In genomic region chr19:3451451-3451866, GRCh38 we compare ENCODE assay signal across 12 cellular contexts. TPM values are rescaled to one million over a fixed set of nuclear protein-coding genes. Genes with fewer than 3 reads are reported as not detected.
DNase-seq lines count a peak whose midpoint lies in the region; ATAC-seq and TF ChIP-seq lines count a peak whose summit lies in the region.
"Had no signal": no experiment of that assay in that cellular context is flagged by ENCODE, and none has a peak within 500 bp of the region (broad histone marks: within the 10 kb centered on the region; RNA-seq: fewer than 3 reads in every experiment).

No MANE protein-coding gene starts in this region.

- DNase-seq in mammary epithelial cell: no peak
- DNase-seq in left lung: no peak
- no peak for DNase-seq in stimulated activated CD4-positive, alpha-beta T cell treated with anti-CD3 and anti-CD28 coated beads, Interleukin-2, amount 100 ng/mL, for 24 hours
- DNase-seq in SK-N-DZ (ENCODE audit: low spot score): no peak
- DNase-seq in GOT3 (lab: John Stamatoyannopoulos, UW): no peak
- no peak for DNase-seq in foreskin melanocyte
- DNase-seq: NCI-H526 had no signal

- H4K20me1 ChIP-seq in mammary epithelial cell (ENCODE audit: insufficient read depth, low read length): no peaks in the 10 kb centered on the region

- peaks cover 0 to 44% of the 10 kb centered on the region in 2 experiments; a peak in 2 of 3 replicates for H3K36me3 ChIP-seq in HEK293 (ENCODE audit: control insufficient read depth in 2 of 2, insufficient read depth in 1 of 2, low read length in 2 of 2)
- H3K36me3 ChIP-seq in mammary epithelial cell (ENCODE audit: insufficient read depth, low read length): peaks cover 11% of the 10 kb centered on the region
- H3K36me3 ChIP-seq in left lung: peaks cover 0 to 98% of the 10 kb centered on the region in 2 donors

- H3K36me3 Mint-ChIP-seq in stimulated activated memory B cell treated with anti-CD40 and anti-IgM and Interleukin-4, amounts not matched to agents 10 μg/mL and 1 μg/mL and 100 μg/mL, for 72 hours: peaks cover 39% of the 10 kb centered on the region

- 87% methylated on average over 10 of the region's 10 CpGs for WGBS in mammary epithelial cell (ENCODE audit: low coverage, missing lambda C conversion rate)

- no peak overlapping the region for H2AFZ ChIP-seq in mammary epithelial cell (ENCODE audit: low read depth, low read length)

- H3K4me3 ChIP-seq in HEK293 (ENCODE audit: low read depth, low read length) (no peak overlapping the region), mammary epithelial cell (replicated peaks in 1 of 3; ENCODE audit: insufficient read depth in 1 of 3, low read depth in 2 of 3, low read length in 3 of 3) (no peak overlapping the region), left lung (no peak overlapping the region)

- H3K9me3 Mint-ChIP-seq in stimulated activated memory B cell treated with anti-CD40 and anti-IgM and Interleukin-4, amounts not matched to agents 10 μg/mL and 1 μg/mL and 100 μg/mL, for 72 hours: no peaks in the 10 kb centered on the region

- in situ Hi-C loops in mammary epithelial cell (cut with MboI; ENCODE audit: low sequenced_read_pairs in 2 of 2): no loop called here

- no peaks in the 10 kb centered on the region; the same call in 1 of the 2 replicates for H3K4me1 ChIP-seq in HEK293 (ENCODE audit: control insufficient read depth, insufficient read depth, low read length)
- peaks cover 8% of the 10 kb centered on the region for H3K4me1 ChIP-seq in mammary epithelial cell (ENCODE audit: insufficient read depth, low read length)
- H3K4me1 ChIP-seq in left lung: peaks cover 0 to 19% of the 10 kb centered on the region in 2 donors

- ATAC-seq in left lung: no peak
- ATAC-seq in stimulated activated memory B cell treated with anti-CD40 and anti-IgM and Interleukin-4, amounts not matched to agents 10 μg/mL and 1 μg/mL and 100 μg/mL, for 72 hours: no peak

- H3K27me3 ChIP-seq in mammary epithelial cell (ENCODE audit: insufficient read depth, low read length): no peaks in the 10 kb centered on the region
- H3K27me3 ChIP-seq in left lung: no peaks in the 10 kb centered on the region

- no peak for TF ChIP-seq CTCF in HEK293 (tag by site-specific recombination; IDR thresholded peaks at IDR 0.05)
- TF ChIP-seq CTCF in mammary epithelial cell (conservative IDR thresholded peaks at IDR 0.05 in 1 of 2, IDR thresholded peaks at IDR 0.05 in 1 of 2; ENCODE audit: extremely low read depth in 1 of 2, insufficient read depth in 1 of 2, low read depth in 1 of 2, low read length in 2 of 2): no peak
- no peak for TF ChIP-seq CTCF in left lung (IDR thresholded peaks at IDR 0.05)

- peak overlapping the region; percentile 61 for H3K27ac Mint-ChIP-seq in stimulated activated memory B cell treated with anti-CD40 and anti-IgM and Interleukin-4, amounts not matched to agents 10 μg/mL and 1 μg/mL and 100 μg/mL, for 72 hours

- peaks cover 7% of the 10 kb centered on the region for H3K4me1 Mint-ChIP-seq in stimulated activated memory B cell treated with anti-CD40 and anti-IgM and Interleukin-4, amounts not matched to agents 10 μg/mL and 1 μg/mL and 100 μg/mL, for 72 hours

- H3K4me3 Mint-ChIP-seq in stimulated activated memory B cell treated with anti-CD40 and anti-IgM and Interleukin-4, amounts not matched to agents 10 μg/mL and 1 μg/mL and 100 μg/mL, for 72 hours: no peak overlapping the region

- no peak overlapping the region for H3K4me2 ChIP-seq in mammary epithelial cell (ENCODE audit: insufficient read depth, low read depth, low read length)

- CTCF ChIA-PET in HEK293 (lab: Yijun Ruan, JAX) (interaction anchor here (0.6 to 1.2 kb wide), 4 partner anchors 20 to 789 kb away, joined by 3 read pairs; no protein-coding TSS in a partner anchor), mammary epithelial cell (lab: Charles Lee; ENCODE audit: low non-redundant PET) (no interaction called here)

- no peak overlapping the region for H3K9ac ChIP-seq in mammary epithelial cell (ENCODE audit: insufficient read depth, low read length)

- H3K27ac ChIP-seq in HEK293 (ENCODE audit: extremely low read depth, low read depth, low read length) (no peak overlapping the region), mammary epithelial cell (ENCODE audit: insufficient read depth, low read depth, low read length) (peak overlapping the region; percentile 58), left lung (peak overlapping the region; percentile 59 to 93)

- peaks cover 9% of the 10 kb centered on the region for H3K79me2 ChIP-seq in mammary epithelial cell (ENCODE audit: insufficient read depth, low read length)

- dilution Hi-C loops in mammary epithelial cell (cut with HindIII; ENCODE audit: low sequenced_read_pairs): loop anchor here (5.0 kb wide), 1 partner anchor 39 kb away; no protein-coding TSS in a partner anchor

- POLR2A ChIA-PET in HEK293 (lab: Yijun Ruan, JAX): interaction anchor here (0.6 to 0.7 kb wide), 4 partner anchors 18 to 491 kb away, joined by 3 to 6 read pairs (median 4); no protein-coding TSS in a partner anchor

- no peaks in the 10 kb centered on the region for H3K27me3 Mint-ChIP-seq in stimulated activated memory B cell treated with anti-CD40 and anti-IgM and Interleukin-4, amounts not matched to agents 10 μg/mL and 1 μg/mL and 100 μg/mL, for 72 hours

- intact Hi-C loops in mammary epithelial cell (cut with micrococcal nuclease) (loop anchor here (1.0 kb wide), 1 partner anchor 16 kb away; no protein-coding TSS in a partner anchor), left lung (cut with DNase I) (no loop called here)

- BruUV-seq in mammary epithelial cell (replicated peaks; lab: Mats Ljungman, UMichigan): no TSS peak

- H3K9me3 ChIP-seq in HEK293 (ENCODE audit: control insufficient read depth, insufficient read depth, low read depth, low read length) (no peaks in the 10 kb centered on the region), mammary epithelial cell (replicated peaks; ENCODE audit: insufficient read depth, low read length) (no peaks in the 10 kb centered on the region), left lung (no peaks in the 10 kb centered on the region)

TF ChIP-seq in HEK293, 187 proteins besides CTCF, POLR2A, EP300 and RAD21 (continues in another document):
- TF ChIP-seq, protein P1, sequence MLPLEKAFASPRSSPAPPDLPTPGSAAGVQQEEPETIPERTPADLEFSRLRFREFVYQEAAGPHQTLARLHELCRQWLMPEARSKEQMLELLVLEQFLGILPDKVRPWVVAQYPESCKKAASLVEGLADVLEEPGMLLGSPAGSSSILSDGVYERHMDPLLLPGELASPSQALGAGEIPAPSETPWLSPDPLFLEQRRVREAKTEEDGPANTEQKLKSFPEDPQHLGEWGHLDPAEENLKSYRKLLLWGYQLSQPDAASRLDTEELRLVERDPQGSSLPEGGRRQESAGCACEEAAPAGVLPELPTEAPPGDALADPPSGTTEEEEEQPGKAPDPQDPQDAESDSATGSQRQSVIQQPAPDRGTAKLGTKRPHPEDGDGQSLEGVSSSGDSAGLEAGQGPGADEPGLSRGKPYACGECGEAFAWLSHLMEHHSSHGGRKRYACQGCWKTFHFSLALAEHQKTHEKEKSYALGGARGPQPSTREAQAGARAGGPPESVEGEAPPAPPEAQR (tag by site-specific recombination; IDR thresholded peaks at IDR 0.05): no peak
- TF ChIP-seq, protein P2, sequence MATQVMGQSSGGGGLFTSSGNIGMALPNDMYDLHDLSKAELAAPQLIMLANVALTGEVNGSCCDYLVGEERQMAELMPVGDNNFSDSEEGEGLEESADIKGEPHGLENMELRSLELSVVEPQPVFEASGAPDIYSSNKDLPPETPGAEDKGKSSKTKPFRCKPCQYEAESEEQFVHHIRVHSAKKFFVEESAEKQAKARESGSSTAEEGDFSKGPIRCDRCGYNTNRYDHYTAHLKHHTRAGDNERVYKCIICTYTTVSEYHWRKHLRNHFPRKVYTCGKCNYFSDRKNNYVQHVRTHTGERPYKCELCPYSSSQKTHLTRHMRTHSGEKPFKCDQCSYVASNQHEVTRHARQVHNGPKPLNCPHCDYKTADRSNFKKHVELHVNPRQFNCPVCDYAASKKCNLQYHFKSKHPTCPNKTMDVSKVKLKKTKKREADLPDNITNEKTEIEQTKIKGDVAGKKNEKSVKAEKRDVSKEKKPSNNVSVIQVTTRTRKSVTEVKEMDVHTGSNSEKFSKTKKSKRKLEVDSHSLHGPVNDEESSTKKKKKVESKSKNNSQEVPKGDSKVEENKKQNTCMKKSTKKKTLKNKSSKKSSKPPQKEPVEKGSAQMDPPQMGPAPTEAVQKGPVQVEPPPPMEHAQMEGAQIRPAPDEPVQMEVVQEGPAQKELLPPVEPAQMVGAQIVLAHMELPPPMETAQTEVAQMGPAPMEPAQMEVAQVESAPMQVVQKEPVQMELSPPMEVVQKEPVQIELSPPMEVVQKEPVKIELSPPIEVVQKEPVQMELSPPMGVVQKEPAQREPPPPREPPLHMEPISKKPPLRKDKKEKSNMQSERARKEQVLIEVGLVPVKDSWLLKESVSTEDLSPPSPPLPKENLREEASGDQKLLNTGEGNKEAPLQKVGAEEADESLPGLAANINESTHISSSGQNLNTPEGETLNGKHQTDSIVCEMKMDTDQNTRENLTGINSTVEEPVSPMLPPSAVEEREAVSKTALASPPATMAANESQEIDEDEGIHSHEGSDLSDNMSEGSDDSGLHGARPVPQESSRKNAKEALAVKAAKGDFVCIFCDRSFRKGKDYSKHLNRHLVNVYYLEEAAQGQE (tag by site-specific recombination; IDR thresholded peaks at IDR 0.05): no peak
- TF ChIP-seq BCL11A (tag by site-specific recombination; IDR thresholded peaks at IDR 0.05; ENCODE audit: low read depth) (no peak), ZNF610 (tag by site-specific recombination; IDR thresholded peaks at IDR 0.05; ENCODE audit: borderline replicate concordance) (no peak)

RNA-seq across cellular contexts. Expression of gene SMIM24, which starts 28.9 kb away (rescaled TPM):
- total RNA-seq in mammary epithelial cell (1 to 10 TPM in 1 of 2 donors, not detected in 1; 2.7 TPM), left lung (not detected)
- polyA plus RNA-seq in mammary epithelial cell: 0.90 TPM
- not detected for polyA minus RNA-seq in mammary epithelial cell
- polyA plus RNA-seq in SK-N-DZ (2014; cell fraction: cytosol; rRNA removed): 1.3 TPM in 1 of 2 replicates, not detected in the other
- polyA plus RNA-seq in SK-N-DZ (2014; cell fraction: nucleus; rRNA removed): 1.9 TPM in 1 of 2 replicates, not detected in the other
- total RNA-seq: mononuclear cell, subcutaneous adipose tissue had no signal

RNA-seq across cellular contexts. Expression of gene SMIM44, which starts 31.8 kb away (rescaled TPM):
- 1 to 10 TPM in 1 of 2 donors, not detected in 1; 2.7 TPM for total RNA-seq in mammary epithelial cell
- not detected for polyA plus RNA-seq in mammary epithelial cell
- polyA minus RNA-seq in mammary epithelial cell: not detected
- total RNA-seq in left lung: not detected
- not detected in 2 replicates for polyA plus RNA-seq in SK-N-DZ (2014; cell fraction: cytosol; rRNA removed)
- not detected in 2 replicates for polyA plus RNA-seq in SK-N-DZ (2014; cell fraction: nucleus; rRNA removed)
- total RNA-seq: H7, mononuclear cell, subcutaneous adipose tissue had no signal

RNA-seq across cellular contexts. Expression of gene DOHH, which starts 49.0 kb away (rescaled TPM):
- 10 to 100 TPM; 11.7 to 14.7 TPM for total RNA-seq in mammary epithelial cell
- polyA plus RNA-seq in mammary epithelial cell: 11.0 TPM
- polyA minus RNA-seq in mammary epithelial cell: 3.4 TPM
- 10 to 100 TPM; 11.8 to 14.1 TPM for total RNA-seq in left lung
- polyA plus RNA-seq in SK-N-DZ (2014; cell fraction: cytosol; rRNA removed): 9.7 and 19.7 TPM in 2 replicates
- 12.6 and 14.5 TPM in 2 replicates for polyA plus RNA-seq in SK-N-DZ (2014; cell fraction: nucleus; rRNA removed)

RNA-seq across cellular contexts. Expression of gene FZR1, which starts 54.7 kb away (rescaled TPM):
- 10 to 100 TPM; 49.8 to 55.0 TPM for total RNA-seq in mammary epithelial cell
- polyA plus RNA-seq in mammary epithelial cell: 35.3 TPM
- polyA minus RNA-seq in mammary epithelial cell: 46.5 TPM
- total RNA-seq in left lung: 10 to 100 TPM; 33.4 to 39.5 TPM
- 25.4 and 30.6 TPM in 2 replicates for polyA plus RNA-seq in SK-N-DZ (2014; cell fraction: cytosol; rRNA removed)
- polyA plus RNA-seq in SK-N-DZ (2014; cell fraction: nucleus; rRNA removed): 48.4 and 51.8 TPM in 2 replicates
